In the genomic region with DNA sequence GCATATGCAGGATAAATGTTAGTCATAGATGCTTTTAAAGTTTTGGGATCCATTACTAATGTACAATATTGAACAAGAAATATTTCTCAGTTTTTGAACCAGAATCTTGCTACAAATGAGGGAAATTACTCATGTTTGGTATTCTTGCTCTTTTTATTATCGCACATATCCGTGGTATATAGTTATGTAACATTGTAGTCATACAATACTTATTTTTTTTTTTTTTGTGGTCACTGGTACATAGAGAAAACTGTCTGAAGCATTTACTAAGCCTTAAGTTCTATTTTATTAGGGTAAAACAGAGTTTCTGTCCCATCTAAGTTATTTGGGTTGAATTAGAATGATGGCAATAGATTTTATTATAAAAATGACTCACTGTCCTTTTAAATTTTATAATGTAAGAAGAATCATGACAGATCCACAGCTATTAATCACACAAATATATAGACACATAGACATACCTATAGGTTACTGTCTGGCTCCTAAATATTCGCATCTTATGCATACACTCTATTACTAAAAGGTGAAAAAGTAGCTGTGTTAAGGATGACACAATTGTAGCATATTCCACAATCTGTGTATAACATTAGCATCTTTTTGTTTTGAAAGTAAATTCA, we compare ENCODE assay signal across 19 cellular contexts. TPM values are rescaled to one million over a fixed set of nuclear protein-coding genes. Genes with fewer than 3 reads are reported as not detected.
A peak's percentile ranks its signal among the peaks of the same experiment; 100 is the strongest.
DNase-seq lines count a peak whose midpoint lies in the region; ATAC-seq, FAIRE-seq and TF ChIP-seq lines count a peak whose summit lies in the region.
"Had no signal": no experiment of that assay in that cellular context is flagged by ENCODE, and none has a peak within 500 bp of the region (broad histone marks: within the 10 kb centered on the region; RNA-seq: fewer than 3 reads in every experiment).

No MANE protein-coding gene starts in this region.

- no peaks in the 10 kb centered on the region for H3K27me3 Mint-ChIP-seq in neural progenitor cell (ENCODE audit: insufficient read depth, low read depth)
- H3K27me3 Mint-ChIP-seq in Calu3 (ENCODE audit: unreplicated experiment) = no peaks in the 10 kb centered on the region

- POLR2A ChIA-PET in HepG2 (lab: Yijun Ruan, JAX) = interaction anchor here (1.4 kb wide), 1 partner anchor 61 kb away, joined by 6 read pairs; no protein-coding TSS in a partner anchor

- H3K4me1 ChIP-seq in HepG2 (ENCODE audit: insufficient read depth, low read length) = peaks cover 10% of the 10 kb centered on the region
- no peaks in the 10 kb centered on the region for H3K4me1 ChIP-seq in right lobe of liver
- H3K4me1 ChIP-seq in neural progenitor cell = no peaks in the 10 kb centered on the region
- no peaks in the 10 kb centered on the region for H3K4me1 ChIP-seq in body of pancreas
- H3K4me1 ChIP-seq: SJCRH30 had no signal

- no peak overlapping the region for H2AFZ ChIP-seq in HepG2 (ENCODE audit: low read length)
- H2AFZ ChIP-seq in neural progenitor cell (replicated peaks) = peak overlapping the region; percentile 73

- H3K36me3 ChIP-seq in HepG2 (replicated peaks in 1 of 2; ENCODE audit: control insufficient read depth in 1 of 2, insufficient read depth in 2 of 2, low read length in 2 of 2) (no peaks in the 10 kb centered on the region), right lobe of liver (no peaks in the 10 kb centered on the region), neural progenitor cell (no peaks in the 10 kb centered on the region), body of pancreas (replicated peaks in 1 of 2; ENCODE audit: insufficient read depth in 1 of 2, low read depth in 2 of 2) (no peaks in the 10 kb centered on the region)
- H3K36me3 ChIP-seq: BLaER1, SJCRH30 had no signal

- H3K27me3 ChIP-seq in HepG2 (ENCODE audit: control insufficient read depth in 1 of 2, insufficient read depth in 2 of 2, low read length in 2 of 2) = no peaks in the 10 kb centered on the region
- no peaks in the 10 kb centered on the region for H3K27me3 ChIP-seq in right lobe of liver
- no peaks in the 10 kb centered on the region for H3K27me3 ChIP-seq in neural progenitor cell
- H3K27me3 ChIP-seq in body of pancreas = no peaks in the 10 kb centered on the region
- H3K27me3 ChIP-seq: BLaER1, SJCRH30 had no signal

- H3K4me1 Mint-ChIP-seq in neural progenitor cell (no peaks in the 10 kb centered on the region), Calu3 (ENCODE audit: low read depth, unreplicated experiment) (no peaks in the 10 kb centered on the region)
- H3K4me1 Mint-ChIP-seq: CD4-positive, alpha-beta memory T cell had no signal

- TF ChIP-seq CTCF in HepG2 (CRISPR knock-in tag; IDR thresholded peaks at IDR 0.05) (no peak), right lobe of liver (IDR thresholded peaks at IDR 0.05) (no peak), VCaP (conservative IDR thresholded peaks at IDR 0.05) (no peak), neural progenitor cell (IDR thresholded peaks at IDR 0.05) (no peak), body of pancreas (IDR thresholded peaks at IDR 0.05) (no peak), Calu3 (IDR thresholded peaks at IDR 0.05; ENCODE audit: unreplicated experiment) (no peak)

- H3K4me2 ChIP-seq in HepG2 (ENCODE audit: low read depth, low read length) = 0 out of 2 replicates have a peak overlapping the region, but pooled peaks have one; percentile 25
- no peak overlapping the region for H3K4me2 ChIP-seq in neural progenitor cell

- TF ChIP-seq POLR2A in HepG2 (IDR thresholded peaks at IDR 0.05; ENCODE audit: insufficient read depth in 1 of 2, low read depth in 2 of 2, low read length in 2 of 2) = no peak
- TF ChIP-seq POLR2A in right lobe of liver (IDR thresholded peaks at IDR 0.05) = no peak
- TF ChIP-seq POLR2A in body of pancreas (IDR thresholded peaks at IDR 0.05) = no peak

- ATAC-seq in HepG2 = no peak
- no peak for ATAC-seq in right lobe of liver
- ATAC-seq in body of pancreas = no peak
- ATAC-seq in left lobe of liver = no peak

- H3K27ac ChIP-seq in HepG2 (ENCODE audit: extremely low read length, insufficient read depth, low read length) (no peak overlapping the region), right lobe of liver (no peak overlapping the region), VCaP (peak overlapping the region; percentile 48), neural progenitor cell (no peak overlapping the region), body of pancreas (no peak overlapping the region)
- H3K27ac ChIP-seq: BLaER1, RWPE1, SJCRH30 had no signal

- H3K4me3 Mint-ChIP-seq in neural progenitor cell (no peak overlapping the region), Calu3 (ENCODE audit: low read depth, unreplicated experiment) (no peak overlapping the region)
- H3K4me3 Mint-ChIP-seq: CD4-positive, alpha-beta memory T cell had no signal

- H3K36me3 Mint-ChIP-seq in neural progenitor cell (no peaks in the 10 kb centered on the region), Calu3 (ENCODE audit: insufficient read depth, unreplicated experiment) (no peaks in the 10 kb centered on the region)
- H3K36me3 Mint-ChIP-seq: CD4-positive, alpha-beta memory T cell had no signal

- TF ChIP-seq RAD21 in HepG2 (CRISPR knock-in tag; IDR thresholded peaks at IDR 0.05) = no peak

- H3K9ac ChIP-seq in HepG2 (ENCODE audit: insufficient read depth, low read depth, low read length) = no peak overlapping the region
- no peak overlapping the region for H3K9ac ChIP-seq in neural progenitor cell
- H3K9ac ChIP-seq: BLaER1 had no signal

- H3F3A ChIP-seq in neural progenitor cell (ENCODE audit: low read depth) = no peaks in the 10 kb centered on the region

- H3K79me2 ChIP-seq in HepG2 (ENCODE audit: insufficient read depth, low read length) (no peaks in the 10 kb centered on the region), neural progenitor cell (ENCODE audit: low read depth) (no peaks in the 10 kb centered on the region)

- intact Hi-C loops in HepG2 (cut with micrococcal nuclease; ENCODE audit: unreplicated experiment) (no loop called here), right lobe of liver (cut with DNase I) (no loop called here), body of pancreas (cut with DNase I) (no loop called here), Calu3 (cut with micrococcal nuclease; ENCODE audit: unreplicated experiment) (no loop called here)

- H3K9me3 Mint-ChIP-seq in neural progenitor cell (peaks cover 7% of the 10 kb centered on the region), Calu3 (ENCODE audit: low read depth, unreplicated experiment) (no peaks in the 10 kb centered on the region)

- CTCF ChIA-PET in HepG2 (lab: Yijun Ruan, JAX; ENCODE audit: low intra/inter-chr PET ratio, low total read pairs) (no interaction called here), Calu3 (lab: Charles Lee) (no interaction called here)

- in situ Hi-C loops in HepG2 (cut with HindIII; ENCODE audit: extremely low pct_ligation_motif_present, low pct_unique_long_range_greater_than_20kb) = no loop called here

- H4K20me1 ChIP-seq in HepG2 (ENCODE audit: insufficient read depth, low read length) (no peaks in the 10 kb centered on the region), neural progenitor cell (ENCODE audit: low read depth) (no peaks in the 10 kb centered on the region)
- H4K20me1 ChIP-seq: BLaER1 had no signal

- H3K9me3 ChIP-seq in HepG2 (ENCODE audit: low read length) (no peaks in the 10 kb centered on the region), right lobe of liver (no peaks in the 10 kb centered on the region), neural progenitor cell (ENCODE audit: low read depth) (no peaks in the 10 kb centered on the region), body of pancreas (no peaks in the 10 kb centered on the region)
- H3K9me3 ChIP-seq: SJCRH30 had no signal

- no peak for FAIRE-seq in HepG2 (lab: Jason Lieb, UNC)

- H3K4me3 ChIP-seq in HepG2 (replicated peaks in 1 of 3; ENCODE audit: insufficient read depth in 1 of 3, low read depth in 2 of 3, low read length in 3 of 3) = no peak overlapping the region
- H3K4me3 ChIP-seq in right lobe of liver = no peak overlapping the region
- H3K4me3 ChIP-seq in neural progenitor cell = no peak overlapping the region
- H3K4me3 ChIP-seq in body of pancreas = no peak overlapping the region
- H3K4me3 ChIP-seq: BLaER1, SJCRH30 had no signal

- DNase-seq in HepG2 (ENCODE audit: low spot score) (no peak), right lobe of liver (no peak), neural progenitor cell (ENCODE audit: low spot score) (no peak), body of pancreas (no peak), left lobe of liver (ENCODE audit: low spot score) (no peak), SIG-M5 treated with dmso at 0.1 percent for 504 hours (lab: John Stamatoyannopoulos, UW; ENCODE audit: unreplicated experiment) (no peak), Calu3 (no peak)
- DNase-seq: CD4-positive, alpha-beta memory T cell; KG1; MV-4-11; NCI-H1417; NCI-H187; NCI-H2107; NCI-H2227 treated with DMSO at 0.1 percent for 48 hours; NCI-H524; SJCRH30 had no signal

- WGBS in HepG2 (ENCODE audit: low lambda C conversion rate) = 23% methylated on average over 3 of the region's 3 CpGs
- WGBS in right lobe of liver (ENCODE audit: insufficient coverage, low coverage, low lambda C conversion rate, missing lambda C conversion rate) = 63% methylated on average over 3 of the region's 3 CpGs
- 81 to 87% methylated on average over 3 of the region's 3 CpGs for WGBS in body of pancreas, 2 donors

- BruUV-seq in HepG2 (replicated peaks; lab: Mats Ljungman, UMichigan) = no TSS peak
- BruUV-seq in Calu3 (replicated peaks; lab: Mats Ljungman, UMichigan) = no TSS peak

- TF ChIP-seq EP300 in HepG2 (IDR thresholded peaks at IDR 0.05; ENCODE audit: low read depth in 2 of 2, low read length in 2 of 2) (no peak), HepG2 (CRISPR knock-in tag; IDR thresholded peaks at IDR 0.05; ENCODE audit: borderline replicate concordance) (no peak)

- no peak overlapping the region for H3K27ac Mint-ChIP-seq in neural progenitor cell
- no peak overlapping the region for H3K27ac Mint-ChIP-seq in Calu3 (ENCODE audit: unreplicated experiment)
- H3K27ac Mint-ChIP-seq: CD4-positive, alpha-beta memory T cell had no signal

RNA-seq across cellular contexts. Expression of a gene that starts 18.0 kb away (rescaled TPM):
- 6.0 and 8.6 TPM in 2 replicates for total RNA-seq in HepG2 (2016; rRNA removed; fragmentation: Illumina TruSeq; extraction: Trizol)
- total RNA-seq in HepG2 (2016; cell fraction: cytosol; rRNA removed; fragmentation: Illumina TruSeq; extraction: Trizol; ENCODE audit: low read depth) = 0.71 and 0.97 TPM in 2 replicates
- 5.6 and 8.1 TPM in 2 replicates for total RNA-seq in HepG2 (2016; cell fraction: insoluble cytoplasmic fraction; rRNA removed; fragmentation: Illumina TruSeq; extraction: Trizol)
- total RNA-seq in HepG2 (2016; cell fraction: membrane; rRNA removed; fragmentation: Illumina TruSeq; extraction: Trizol) = 2.4 and 3.1 TPM in 2 replicates
- total RNA-seq in HepG2 (2016; cell fraction: nucleus; rRNA removed; fragmentation: Illumina TruSeq; extraction: Trizol) = 9.4 and 10.0 TPM in 2 replicates
- 5.6 and 7.5 TPM in 2 replicates for polyA plus RNA-seq in HepG2 (2011; rRNA removed)
- 2.1 and 3.7 TPM in 2 replicates for polyA plus RNA-seq in HepG2 (2011; cell fraction: cytosol; rRNA removed)
- 5.2 and 7.1 TPM in 2 replicates for polyA plus RNA-seq in HepG2 (2011; cell fraction: nucleus; rRNA removed)
- 7.4 and 7.9 TPM in 2 replicates for polyA plus RNA-seq in HepG2 (2012)
- 0.31 and 0.33 TPM in 2 replicates for polyA plus RNA-seq in HepG2 (2016; cell fraction: cytosol; fragmentation: Illumina TruSeq; extraction: Trizol; ENCODE audit: low read depth)
- 5.8 TPM in 2 replicates for polyA plus RNA-seq in HepG2 (2016; cell fraction: insoluble cytoplasmic fraction; fragmentation: Illumina TruSeq; extraction: Trizol; ENCODE audit: low read depth)
- 0.77 and 1.1 TPM in 2 replicates for polyA plus RNA-seq in HepG2 (2016; cell fraction: membrane; fragmentation: Illumina TruSeq; extraction: Trizol; ENCODE audit: low read depth)
- polyA plus RNA-seq in HepG2 (2016; cell fraction: nucleus; fragmentation: Illumina TruSeq; extraction: Trizol; ENCODE audit: insufficient read depth, low read depth) = 8.6 and 9.8 TPM in 2 replicates
- 9.3 and 9.6 TPM in 2 replicates for polyA minus RNA-seq in HepG2 (2011; rRNA and poly(A)+ RNA removed; ENCODE audit: low replicate concordance)
- 8.8 and 10.5 TPM in 2 replicates for polyA minus RNA-seq in HepG2 (2011; cell fraction: cytosol; rRNA and poly(A)+ RNA removed)
- 31.1 and 31.5 TPM in 2 replicates for polyA minus RNA-seq in HepG2 (2011; cell fraction: nucleus; rRNA and poly(A)+ RNA removed)
- total RNA-seq in right lobe of liver = 1 to 10 TPM in 3 of 6 experiments, under 1 TPM in 3; 0.37 to 3.2 (median 1.2) TPM
- 16.9 and 25.8 TPM in 2 replicates for total RNA-seq in neural progenitor cell (ENCODE audit: low replicate concordance)
- 1 to 10 TPM; 3.3 to 7.5 TPM for total RNA-seq in body of pancreas
- total RNA-seq in left lobe of liver = 0.40 TPM
- 6.5 and 9.7 TPM in 2 replicates for total RNA-seq in Calu3 (2022)
- total RNA-seq: CD4-positive, alpha-beta memory T cell; SJCRH30 had no signal
- polyA plus RNA-seq: CD4-positive, alpha-beta memory T cell had no signal

RNA-seq across cellular contexts. Expression of a gene that starts 47.8 kb away (rescaled TPM):
- total RNA-seq in HepG2 (2016; rRNA removed; fragmentation: Illumina TruSeq; extraction: Trizol) = 33.9 and 65.8 TPM in 2 replicates
- 11.3 and 11.6 TPM in 2 replicates for total RNA-seq in HepG2 (2016; cell fraction: cytosol; rRNA removed; fragmentation: Illumina TruSeq; extraction: Trizol; ENCODE audit: low read depth)
- 31.0 and 63.5 TPM in 2 replicates for total RNA-seq in HepG2 (2016; cell fraction: insoluble cytoplasmic fraction; rRNA removed; fragmentation: Illumina TruSeq; extraction: Trizol)
- total RNA-seq in HepG2 (2016; cell fraction: membrane; rRNA removed; fragmentation: Illumina TruSeq; extraction: Trizol) = 28.3 and 30.5 TPM in 2 replicates
- total RNA-seq in HepG2 (2016; cell fraction: nucleus; rRNA removed; fragmentation: Illumina TruSeq; extraction: Trizol) = 60.5 and 75.3 TPM in 2 replicates
- 49.7 and 51.9 TPM in 2 replicates for polyA plus RNA-seq in HepG2 (2011; rRNA removed)
- polyA plus RNA-seq in HepG2 (2011; cell fraction: cytosol; rRNA removed) = 41.9 and 47.3 TPM in 2 replicates
- polyA plus RNA-seq in HepG2 (2011; cell fraction: nucleus; rRNA removed) = 23.6 and 24.9 TPM in 2 replicates
- 37.9 and 46.4 TPM in 2 replicates for polyA plus RNA-seq in HepG2 (2012)
- polyA plus RNA-seq in HepG2 (2016; cell fraction: cytosol; fragmentation: Illumina TruSeq; extraction: Trizol; ENCODE audit: low read depth) = 5.0 and 5.5 TPM in 2 replicates
- polyA plus RNA-seq in HepG2 (2016; cell fraction: insoluble cytoplasmic fraction; fragmentation: Illumina TruSeq; extraction: Trizol; ENCODE audit: low read depth) = 27.4 and 30.1 TPM in 2 replicates
- 11.7 and 13.1 TPM in 2 replicates for polyA plus RNA-seq in HepG2 (2016; cell fraction: membrane; fragmentation: Illumina TruSeq; extraction: Trizol; ENCODE audit: low read depth)
- 72.9 and 73.9 TPM in 2 replicates for polyA plus RNA-seq in HepG2 (2016; cell fraction: nucleus; fragmentation: Illumina TruSeq; extraction: Trizol; ENCODE audit: insufficient read depth, low read depth)
- 9.4 and 102 TPM in 2 replicates for polyA minus RNA-seq in HepG2 (2011; rRNA and poly(A)+ RNA removed; ENCODE audit: low replicate concordance)
- polyA minus RNA-seq in HepG2 (2011; cell fraction: cytosol; rRNA and poly(A)+ RNA removed) = 29.6 and 33.5 TPM in 2 replicates
- 47.0 and 48.1 TPM in 2 replicates for polyA minus RNA-seq in HepG2 (2011; cell fraction: nucleus; rRNA and poly(A)+ RNA removed)
- 100 to 1,000 TPM in 1 of 6 experiments, 10 to 100 TPM in 5; 47.8 to 118 (median 65.8) TPM for total RNA-seq in right lobe of liver
- 28.5 and 32.8 TPM in 2 replicates for total RNA-seq in neural progenitor cell (ENCODE audit: low replicate concordance)
- 10 to 100 TPM; 35.8 to 52.7 TPM for total RNA-seq in body of pancreas
- 53.9 TPM for total RNA-seq in left lobe of liver
- 17.4 and 18.9 TPM in 2 replicates for total RNA-seq in Calu3 (2022)
- total RNA-seq: SJCRH30 had no signal
- polyA plus RNA-seq: CD4-positive, alpha-beta memory T cell had no signal
